Comparison of ENCODE assay signal across 18 cellular contexts in genomic region chr22:33776491-33776890, GRCh38.
"Had no signal": no experiment of that assay in that cellular context is flagged by ENCODE, and none has a peak within 500 bp of the region (broad histone marks: within the 10 kb centered on the region; RNA-seq: fewer than 3 reads in every experiment).

No MANE protein-coding gene starts in this region.

- DNase-seq: KBM-7; MV-4-11; NCI-H1048; NCI-H1105; NCI-H146; NCI-H1694 treated with DMSO at 0.1 percent for 48 hours; NCI-H1930; NCI-H2081; NCI-H2107; NCI-H2227 treated with DMSO at 0.1 percent for 48 hours; NCI-H526 treated with DMSO at 0.1 percent for 48 hours; NCI-H748 treated with DMSO at 0.1 percent for 48 hours; NK-92 treated with Interleukin-12 subunit alpha and Interleukin-12 subunit beta, amount 100 ng/mL, for 24 hours; PC-3; SHP77; SK-N-SH had no signal

- H3K27ac ChIP-seq: RWPE1 had no signal

- ATAC-seq: Panc1, PC-3 had no signal

- H3K9me3 ChIP-seq: SK-N-SH had no signal
